In genomic region chr1:183023601-183024351, GRCh38 we compare ENCODE assay signal across 9 cellular contexts. TPM values are rescaled to one million over a fixed set of nuclear protein-coding genes. Genes with fewer than 3 reads are reported as not detected.
DNase-seq lines count a peak whose midpoint lies in the region; ATAC-seq, FAIRE-seq and TF ChIP-seq lines count a peak whose summit lies in the region.
"Had no signal": no experiment of that assay in that cellular context is flagged by ENCODE, and none has a peak within 500 bp of the region (broad histone marks: within the 10 kb centered on the region; RNA-seq: fewer than 3 reads in every experiment).

No MANE protein-coding gene starts in this region.

- H3K9me3 ChIP-seq in BLaER1 treated with 17β-estradiol and CSF1 and Interleukin-3, amounts not matched to agents 10 nM and 100 nM (replicated peaks in 1 of 11): no peaks in the 10 kb centered on the region
- H3K9me3 ChIP-seq in esophagus squamous epithelium: no peaks in the 10 kb centered on the region

- H3K4me3 Mint-ChIP-seq in natural killer cell: peak overlapping the region; percentile 89

- peaks cover 11 to 50% (median 35%) of the 10 kb centered on the region in 11 experiments; a peak in 16 of 22 replicates for H4K20me1 ChIP-seq in BLaER1 treated with 17β-estradiol and CSF1 and Interleukin-3, amounts not matched to agents 10 nM and 100 nM

- TF ChIP-seq CTCF in esophagus squamous epithelium (IDR thresholded peaks at IDR 0.05) (peak; percentile 50 to 65 (median 56)), natural killer cell (IDR thresholded peaks at IDR 0.05) (no peak)

- H3K36me3 ChIP-seq in BLaER1 treated with 17β-estradiol and CSF1 and Interleukin-3, amounts not matched to agents 10 nM and 100 nM: peaks cover 0 to 22% (median 12%) of the 10 kb centered on the region in 11 experiments; a peak in 14 of 22 replicates
- no peaks in the 10 kb centered on the region for H3K36me3 ChIP-seq in esophagus squamous epithelium

- peak overlapping the region; percentile 79 to 98 (median 89) for H3K4me2 ChIP-seq in BLaER1 treated with 17β-estradiol and CSF1 and Interleukin-3, amounts not matched to agents 10 nM and 100 nM

- intact Hi-C loops in esophagus squamous epithelium (cut with DNase I): loop anchor here (10.0 kb wide), 3 partner anchors 59 to 201 kb away; no protein-coding TSS in a partner anchor
- intact Hi-C loops in natural killer cell (cut with micrococcal nuclease): no loop called here

- no peak for TF ChIP-seq POLR2A in esophagus squamous epithelium (IDR thresholded peaks at IDR 0.05)

- no peak overlapping the region for H3K27ac Mint-ChIP-seq in natural killer cell

- peak overlapping the region; percentile 87 to 100 (median 99) for H3K27ac ChIP-seq in BLaER1 treated with 17β-estradiol and CSF1 and Interleukin-3, amounts not matched to agents 10 nM and 100 nM
- peak overlapping the region; percentile 99 to 100 (median 100) for H3K27ac ChIP-seq in esophagus squamous epithelium

- peak overlapping the region; percentile 94 to 99 (median 99) for H3K9ac ChIP-seq in BLaER1 treated with 17β-estradiol and CSF1 and Interleukin-3, amounts not matched to agents 10 nM and 100 nM

- 0 to 1% methylated on average over 16 to 26 of the region's 71 CpGs for WGBS in esophagus squamous epithelium, 2 donors

- peaks cover 9% of the 10 kb centered on the region for H3K36me3 Mint-ChIP-seq in natural killer cell

- ATAC-seq in GM18907 (IDR thresholded peaks at IDR 0.05; ENCODE audit: unreplicated experiment): peak; percentile 78
- peak; percentile 55 for ATAC-seq in HG03066 (IDR thresholded peaks at IDR 0.05; ENCODE audit: low read depth, unreplicated experiment)
- ATAC-seq in natural killer cell: peak in 2 of 3 donors; percentile 61 to 76

- H3K4me3 ChIP-seq in BLaER1 treated with 17β-estradiol and CSF1 and Interleukin-3, amounts not matched to agents 10 nM and 100 nM: peak overlapping the region; percentile 81 to 98 (median 86)
- peak overlapping the region; percentile 78 to 96 (median 80) for H3K4me3 ChIP-seq in esophagus squamous epithelium

- no peaks in the 10 kb centered on the region for H3K9me3 Mint-ChIP-seq in natural killer cell

- peaks cover 10 to 18% of the 10 kb centered on the region in 2 donors for H3K4me1 Mint-ChIP-seq in natural killer cell

- peak; percentile 52 for FAIRE-seq in urothelium cell line (lab: Jason Lieb, UNC)
- FAIRE-seq: TTC549 had no signal

- peaks cover 38 to 57% (median 48%) of the 10 kb centered on the region in 10 experiments for H3K4me1 ChIP-seq in BLaER1 treated with 17β-estradiol and CSF1 and Interleukin-3, amounts not matched to agents 10 nM and 100 nM
- H3K4me1 ChIP-seq in esophagus squamous epithelium: peaks cover 3 to 58% (median 17%) of the 10 kb centered on the region in 3 donors

- DNase-seq in NCI-H2171 treated with DMSO at 0.1 percent for 48 hours (lab: John Stamatoyannopoulos, UW) (peak; percentile 67), esophagus squamous epithelium (lab: John Stamatoyannopoulos, UW) (no peak), natural killer cell (no peak), urothelium cell line (ENCODE audit: low spot score) (peak; percentile 80)
- peak; percentile 72 for DNase-seq in activated CD8-positive, alpha-beta memory T cell treated with anti-CD3 and anti-CD28 coated beads for 24 hours

- H3K27me3 Mint-ChIP-seq in natural killer cell (ENCODE audit: low read depth in 2 of 2): peaks cover 40 to 70% of the 10 kb centered on the region in 2 donors

- no peaks in the 10 kb centered on the region for H3K27me3 ChIP-seq in BLaER1 treated with 17β-estradiol and CSF1 and Interleukin-3, amounts not matched to agents 10 nM and 100 nM
- H3K27me3 ChIP-seq in esophagus squamous epithelium: peaks cover 0 to 18% (median 0%) of the 10 kb centered on the region in 4 donors

RNA-seq across cellular contexts. Expression of gene LAMC1, which starts 0.6 kb away (rescaled TPM):
- total RNA-seq in esophagus squamous epithelium (100 to 1,000 TPM in 1 of 4 donors, 10 to 100 TPM in 3; 26.3 to 275 (median 60.0) TPM), natural killer cell (under 1 TPM; 0.33 to 0.66 (median 0.58) TPM)

Comparison
In these comparisons a context has a peak if more than half of its experiments do, and no peak if none do; other contexts are left out.
1. DNase-seq: peak in NCI-H2171 treated with DMSO at 0.1 percent for 48 hours (single experiment), activated CD8-positive, alpha-beta memory T cell treated with anti-CD3 and anti-CD28 coated beads for 24 hours (single experiment) and urothelium cell line (single experiment); none in esophagus squamous epithelium (single experiment) and natural killer cell (single experiment).
2. RNA of gene LAMC1, which starts 0.6 kb away (total RNA-seq): 26.3 to 275 TPM in esophagus squamous epithelium; 0.33 to 0.66 TPM in natural killer cell; every median in the first group is over 10 times any median in the second.
3. Peak in every context shown above with its lines, with median percentiles within 50 percentile points of each other: ATAC-seq.